Comparison of ENCODE assay signal across 15 cellular contexts in genomic region chr11:80096736-80097135, GRCh38.
A peak's percentile ranks its signal among the peaks of the same experiment; 100 is the strongest.
DNase-seq lines count a peak whose midpoint lies in the region; ATAC-seq and TF ChIP-seq lines count a peak whose summit lies in the region.
"Had no signal": no experiment of that assay in that cellular context is flagged by ENCODE, and none has a peak within 500 bp of the region (broad histone marks: within the 10 kb centered on the region; RNA-seq: fewer than 3 reads in every experiment).

No MANE protein-coding gene starts in this region.

- no peak for TF ChIP-seq CTCF in AG04449 (IDR thresholded peaks at IDR 0.05; ENCODE audit: insufficient read depth, low read length, missing control alignments)
- TF ChIP-seq CTCF in mesothelial cell of epicardium (IDR thresholded peaks at IDR 0.05; ENCODE audit: unreplicated experiment), result no peak

- POLR2A ChIA-PET in AG04449 (lab: Yijun Ruan, JAX), result no interaction called here

- ATAC-seq in GM19395 (IDR thresholded peaks at IDR 0.05; ENCODE audit: unreplicated experiment) (no peak), GM21390 (IDR thresholded peaks at IDR 0.05; ENCODE audit: unreplicated experiment) (no peak)
- ATAC-seq: Right ventricle myocardium inferior had no signal

- H3K27me3 Mint-ChIP-seq in mesothelial cell of epicardium (ENCODE audit: low read depth), result no peaks in the 10 kb centered on the region
- H3K27me3 Mint-ChIP-seq: activated CD4-positive, alpha-beta memory T cell treated with anti-CD3 and anti-CD28 coated beads, Interleukin-2, amount 10 ng/mL, durations not matched to agents 7 days and 5 days had no signal

- peak; percentile 84 for DNase-seq in AG04449 (ENCODE audit: low read depth, low spot score)
- DNase-seq in HK-2 (ENCODE audit: unreplicated experiment), result peak; percentile 72
- peak; percentile 55 for DNase-seq in amniotic stem cell (lab: John Stamatoyannopoulos, UW)
- DNase-seq in glomerular visceral epithelial cell (ENCODE audit: extremely low spot score), result peak; percentile 93
- no peak for DNase-seq in mesothelial cell of epicardium (ENCODE audit: low spot score in 2 of 2, unreplicated experiment in 2 of 2)
- no peak for DNase-seq in globus pallidus (ENCODE audit: low spot score)
- DNase-seq: activated CD4-positive, alpha-beta memory T cell treated with anti-CD3 and anti-CD28 coated beads, Interleukin-2, amount 10 ng/mL, durations not matched to agents 7 days and 5 days; activated gamma-delta T cell treated with Interleukin-2 at 50 U/mL for 16 hours; caudate nucleus; NCI-H2029; NCI-H82; tibial artery had no signal

- no peak overlapping the region for H3K4me3 Mint-ChIP-seq in mesothelial cell of epicardium
- H3K4me3 Mint-ChIP-seq: activated CD4-positive, alpha-beta memory T cell treated with anti-CD3 and anti-CD28 coated beads, Interleukin-2, amount 10 ng/mL, durations not matched to agents 7 days and 5 days had no signal

- no peak overlapping the region for H3K27ac Mint-ChIP-seq in mesothelial cell of epicardium
- H3K27ac Mint-ChIP-seq: activated CD4-positive, alpha-beta memory T cell treated with anti-CD3 and anti-CD28 coated beads, Interleukin-2, amount 10 ng/mL, durations not matched to agents 7 days and 5 days had no signal

- H3K4me3 ChIP-seq in AG04449 (ENCODE audit: low read depth, low read length), result no peak overlapping the region
- H3K4me3 ChIP-seq: tibial artery had no signal

- H3K4me1 Mint-ChIP-seq in mesothelial cell of epicardium, result no peaks in the 10 kb centered on the region
- H3K4me1 Mint-ChIP-seq: activated CD4-positive, alpha-beta memory T cell treated with anti-CD3 and anti-CD28 coated beads, Interleukin-2, amount 10 ng/mL, durations not matched to agents 7 days and 5 days had no signal

- CTCF ChIA-PET in AG04449 (lab: Yijun Ruan, JAX), result interaction anchor here (1.1 kb wide), 1 partner anchor 12 kb away, joined by 3 read pairs; no protein-coding TSS in a partner anchor

- H3K9me3 Mint-ChIP-seq in mesothelial cell of epicardium, result no peaks in the 10 kb centered on the region

- H3K36me3 Mint-ChIP-seq in mesothelial cell of epicardium, result no peaks in the 10 kb centered on the region

Comparison
In these comparisons a context has a peak if more than half of its experiments do, and no peak if none do; other contexts are left out.
1. DNase-seq: peak in AG04449 (single experiment), HK-2 (single experiment), amniotic stem cell (single experiment) and glomerular visceral epithelial cell (single experiment); none in mesothelial cell of epicardium (0 of 2) and globus pallidus (single experiment).